Comparison of ENCODE assay signal across 1 cellular context in genomic region chr21:35525443-35525842, GRCh38.
TF ChIP-seq lines count a peak whose summit lies in the region.

No MANE protein-coding gene starts in this region.

TF ChIP-seq in WTC11, 78 proteins besides CTCF, POLR2A, EP300 and RAD21 (continued from another document):
- TF ChIP-seq KAT7 (CRISPR knock-in tag; IDR thresholded peaks at IDR 0.05; ENCODE audit: borderline replicate concordance) (no peak), ARID4B (CRISPR knock-in tag; IDR thresholded peaks at IDR 0.05; ENCODE audit: borderline replicate concordance) (no peak)
